Comparison of ENCODE assay signal across 10 cellular contexts in the genomic region with DNA sequence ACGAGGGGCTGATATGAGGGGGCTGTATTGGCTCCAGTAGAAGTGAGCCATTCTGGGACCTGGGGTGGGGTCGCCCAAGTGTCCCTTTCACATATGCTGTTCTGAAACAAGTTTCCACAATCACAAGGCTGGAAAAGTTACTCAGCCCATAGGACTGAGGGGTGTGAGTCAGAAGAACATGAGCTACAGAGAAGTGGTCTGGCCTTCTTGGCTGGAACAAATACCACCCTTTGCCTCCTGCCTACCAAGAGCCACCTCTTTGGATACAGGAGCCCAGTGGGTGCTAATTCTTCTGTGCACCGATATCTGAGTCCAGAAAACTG. TPM values are rescaled to one million over a fixed set of nuclear protein-coding genes. Genes with fewer than 3 reads are reported as not detected.
DNase-seq lines count a peak whose midpoint lies in the region; ATAC-seq, FAIRE-seq and TF ChIP-seq lines count a peak whose summit lies in the region.
"Had no signal": no experiment of that assay in that cellular context is flagged by ENCODE, and none has a peak within 500 bp of the region (broad histone marks: within the 10 kb centered on the region; RNA-seq: fewer than 3 reads in every experiment).

No MANE protein-coding gene starts in this region.

- H3K79me1 ChIP-seq in mesenchymal stem cell (replicated peaks; ENCODE audit: low read length, poor library complexity, severe bottlenecking): peaks cover under 1% of the 10 kb centered on the region

- peak overlapping the region; percentile 41 for H3K27ac Mint-ChIP-seq in stimulated activated naive CD8-positive, alpha-beta T cell treated with anti-CD3 and anti-CD28 coated beads, Interleukin-15, Interleukin-2, amounts not matched to agents 100 ng/mL and 50 ng/mL, for 24 hours
- H3K27ac Mint-ChIP-seq in astrocyte (ENCODE audit: unreplicated experiment): peak overlapping the region; percentile 89

- H2AFZ ChIP-seq in astrocyte (ENCODE audit: low read depth, low read length) (no peak overlapping the region), mesenchymal stem cell (ENCODE audit: low read depth, low read length) (no peak overlapping the region)

- DNase-seq in stimulated activated naive CD8-positive, alpha-beta T cell treated with anti-CD3 and anti-CD28 coated beads, Interleukin-15, Interleukin-2, amounts not matched to agents 100 U/mL and 50 U/mL, for 24 hours: no peak
- DNase-seq in astrocyte (ENCODE audit: low read depth): peak; percentile 68
- peak; percentile 82 for DNase-seq in mesenchymal stem cell
- no peak for DNase-seq in stimulated activated CD4-positive, alpha-beta T cell treated with anti-CD3 and anti-CD28 coated beads, Interleukin-1b, Interleukin-23, amount 100 ng/mL, for 48 hours
- DNase-seq in posterior vena cava (ENCODE audit: low spot score): no peak
- DNase-seq: GDM1; stimulated activated CD4-positive, alpha-beta T cell treated with anti-CD3 and anti-CD28 coated beads, Interleukin-4, amount 100 ng/mL, for 4 hours had no signal

- H3K27ac ChIP-seq in astrocyte (ENCODE audit: low read depth, low read length) (no peak overlapping the region), mesenchymal stem cell (ENCODE audit: low read length, poor library complexity, severe bottlenecking) (no peak overlapping the region)

- TF ChIP-seq CTCF in astrocyte (IDR thresholded peaks at IDR 0.05; ENCODE audit: insufficient read depth, low read depth, low read length): no peak

- intact Hi-C loops in posterior vena cava (cut with DNase I): loop anchor here in 1 of 2 donors (5.0 kb wide), 1 partner anchor 149 kb away; no protein-coding TSS in a partner anchor

- no peak overlapping the region for H2BK12ac ChIP-seq in mesenchymal stem cell (ENCODE audit: low read length in 2 of 2)

- H3K4me3 Mint-ChIP-seq in stimulated activated naive CD8-positive, alpha-beta T cell treated with anti-CD3 and anti-CD28 coated beads, Interleukin-15, Interleukin-2, amounts not matched to agents 100 ng/mL and 50 ng/mL, for 24 hours: no peak overlapping the region
- H3K4me3 Mint-ChIP-seq in astrocyte (ENCODE audit: unreplicated experiment): peak overlapping the region; percentile 73

- H3K4me2 ChIP-seq in astrocyte (ENCODE audit: low read length) (no peak overlapping the region), mesenchymal stem cell (ENCODE audit: low read length, poor library complexity, severe bottlenecking) (no peak overlapping the region)

- H3K36me3 ChIP-seq in astrocyte (ENCODE audit: insufficient read depth, low read length): no peaks in the 10 kb centered on the region
- peaks cover 4 to 14% of the 10 kb centered on the region in 2 experiments for H3K36me3 ChIP-seq in mesenchymal stem cell (ENCODE audit: control insufficient read depth in 1 of 2, insufficient read depth in 2 of 2, low read depth in 1 of 2, low read length in 2 of 2)

- peak overlapping the region; percentile 56 for H2BK15ac ChIP-seq in mesenchymal stem cell (ENCODE audit: low read depth, poor library complexity, severe bottlenecking)

- no peak overlapping the region for H3K23ac ChIP-seq in mesenchymal stem cell (ENCODE audit: low read length in 2 of 2)

- H3K4me3 ChIP-seq in astrocyte (ENCODE audit: insufficient read depth, low read depth, low read length): no peak overlapping the region
- H3K4me3 ChIP-seq in mesenchymal stem cell (ENCODE audit: insufficient read depth in 1 of 2, low read depth in 1 of 2, low read length in 2 of 2): no peak overlapping the region

- no peak overlapping the region for H2BK120ac ChIP-seq in mesenchymal stem cell (ENCODE audit: low read depth, low read length)

- no peak overlapping the region for H4K8ac ChIP-seq in mesenchymal stem cell (ENCODE audit: low read length)

- H3K9ac ChIP-seq in astrocyte (ENCODE audit: low read length) (no peak overlapping the region), mesenchymal stem cell (ENCODE audit: low read length) (peak overlapping the region; percentile 76)

- no peaks in the 10 kb centered on the region for H3K9me3 Mint-ChIP-seq in stimulated activated naive CD8-positive, alpha-beta T cell treated with anti-CD3 and anti-CD28 coated beads, Interleukin-15, Interleukin-2, amounts not matched to agents 100 ng/mL and 50 ng/mL, for 24 hours
- H3K9me3 Mint-ChIP-seq in astrocyte (ENCODE audit: unreplicated experiment): no peaks in the 10 kb centered on the region

- H4K91ac ChIP-seq in mesenchymal stem cell (ENCODE audit: low read length): no peak overlapping the region

- 88% methylated on average over 3 of the region's 3 CpGs for WGBS in mesenchymal stem cell

- H2BK5ac ChIP-seq in mesenchymal stem cell (ENCODE audit: low read depth, low read length, poor library complexity, severe bottlenecking): no peak overlapping the region

- H3K18ac ChIP-seq in mesenchymal stem cell (ENCODE audit: low read depth in 1 of 2, low read length in 2 of 2): no peak overlapping the region

- no peaks in the 10 kb centered on the region for H3K27me3 Mint-ChIP-seq in stimulated activated naive CD8-positive, alpha-beta T cell treated with anti-CD3 and anti-CD28 coated beads, Interleukin-15, Interleukin-2, amounts not matched to agents 100 ng/mL and 50 ng/mL, for 24 hours
- no peaks in the 10 kb centered on the region for H3K27me3 Mint-ChIP-seq in astrocyte (ENCODE audit: low read depth, unreplicated experiment)

- H3K9me3 ChIP-seq in astrocyte (ENCODE audit: insufficient read depth, low read depth, low read length): no peaks in the 10 kb centered on the region
- H3K9me3 ChIP-seq in mesenchymal stem cell (ENCODE audit: control insufficient read depth, low read length): no peaks in the 10 kb centered on the region

- no peak overlapping the region for H3K4ac ChIP-seq in mesenchymal stem cell (ENCODE audit: low read depth in 1 of 2, low read length in 2 of 2)

- no peak overlapping the region for H3K14ac ChIP-seq in mesenchymal stem cell (ENCODE audit: low read length in 2 of 2)

- H3K4me1 ChIP-seq in astrocyte (ENCODE audit: insufficient read depth, low read length) (peaks cover 6% of the 10 kb centered on the region), mesenchymal stem cell (ENCODE audit: control insufficient read depth, insufficient read depth, low read depth, low read length) (peaks cover 7% of the 10 kb centered on the region)

- H3K27me3 ChIP-seq in astrocyte (ENCODE audit: insufficient read depth, low read length) (no peaks in the 10 kb centered on the region), mesenchymal stem cell (ENCODE audit: control insufficient read depth in 1 of 2, insufficient read depth in 1 of 2, low read length in 2 of 2) (peaks cover 0 to 8% of the 10 kb centered on the region in 2 experiments)

- no peaks in the 10 kb centered on the region for H3K79me2 ChIP-seq in astrocyte (ENCODE audit: insufficient read depth, low read length)

- H2AK5ac ChIP-seq in mesenchymal stem cell (ENCODE audit: low read length, severe bottlenecking): peak overlapping the region; percentile 22

- no peaks in the 10 kb centered on the region for H3K36me3 Mint-ChIP-seq in stimulated activated naive CD8-positive, alpha-beta T cell treated with anti-CD3 and anti-CD28 coated beads, Interleukin-15, Interleukin-2, amounts not matched to agents 100 ng/mL and 50 ng/mL, for 24 hours (ENCODE audit: low read depth)
- peaks cover 4% of the 10 kb centered on the region for H3K36me3 Mint-ChIP-seq in astrocyte (ENCODE audit: low read depth, unreplicated experiment)

- no peaks in the 10 kb centered on the region for H4K20me1 ChIP-seq in astrocyte (ENCODE audit: insufficient read depth, low read length)

- no peak for ATAC-seq in stimulated activated naive CD8-positive, alpha-beta T cell treated with anti-CD3 and anti-CD28 coated beads, Interleukin-15, Interleukin-2, amounts not matched to agents 100 U/mL and 50 U/mL, for 24 hours
- no peak for ATAC-seq in HG02642 (IDR thresholded peaks at IDR 0.05; ENCODE audit: poor library complexity, unreplicated experiment)
- ATAC-seq in GM21723 (IDR thresholded peaks at IDR 0.05; ENCODE audit: unreplicated experiment): no peak

- H3K4me1 Mint-ChIP-seq in stimulated activated naive CD8-positive, alpha-beta T cell treated with anti-CD3 and anti-CD28 coated beads, Interleukin-15, Interleukin-2, amounts not matched to agents 100 ng/mL and 50 ng/mL, for 24 hours (ENCODE audit: low read depth): peaks cover 20% of the 10 kb centered on the region
- peaks cover 9% of the 10 kb centered on the region for H3K4me1 Mint-ChIP-seq in astrocyte (ENCODE audit: low read depth, unreplicated experiment)

- FAIRE-seq in astrocyte (lab: Jason Lieb, UNC): no peak

RNA-seq across cellular contexts. Expression of a gene that starts 42.4 kb away (rescaled TPM):
- total RNA-seq in astrocyte: 51.7 and 56.6 TPM in 2 replicates
- 38.6 TPM for polyA plus RNA-seq in mesenchymal stem cell (2013, experiment 1 of 2)
- 34.2 TPM for polyA plus RNA-seq in mesenchymal stem cell (2013, experiment 2 of 2)
- total RNA-seq in posterior vena cava: 100 to 1,000 TPM in 1 of 2 donors, 10 to 100 TPM in 1; 77.5 to 102 TPM

Comparison
In these comparisons a context has a peak if more than half of its experiments do, and no peak if none do; other contexts are left out.
1. DNase-seq: peak in astrocyte (single experiment) and mesenchymal stem cell (single experiment); none in stimulated activated naive CD8-positive, alpha-beta T cell treated with anti-CD3 and anti-CD28 coated beads, Interleukin-15, Interleukin-2, amounts not matched to agents 100 U/mL and 50 U/mL, for 24 hours (single experiment), stimulated activated CD4-positive, alpha-beta T cell treated with anti-CD3 and anti-CD28 coated beads, Interleukin-1b, Interleukin-23, amount 100 ng/mL, for 48 hours (single experiment) and posterior vena cava (single experiment).